ENCODE assay signal across 1 cellular context in genomic region chr17:47949197-47949759, GRCh38.
TF ChIP-seq lines count a peak whose summit lies in the region.

No MANE protein-coding gene starts in this region.

TF ChIP-seq in HepG2, 621 proteins besides CTCF, POLR2A, EP300 and RAD21 (continued from another document and continues in another):
- TF ChIP-seq TBL1XR1 (IDR thresholded peaks at IDR 0.05; ENCODE audit: borderline replicate concordance, low read length, partially characterized antibody): peak; percentile 49
- no peak; the same call in 1 of the 2 replicates for TF ChIP-seq HNF4G (IDR thresholded peaks at IDR 0.05; ENCODE audit: borderline replicate concordance, low read depth, low read length)
- TF ChIP-seq HNF4G (CRISPR knock-in tag; IDR thresholded peaks at IDR 0.05; ENCODE audit: borderline replicate concordance, low read depth): no peak; the same call in 1 of the 2 replicates
- TF ChIP-seq SKIL (CRISPR knock-in tag; IDR thresholded peaks at IDR 0.05; ENCODE audit: borderline replicate concordance): no peak
- TF ChIP-seq ZNF83 (CRISPR knock-in tag; IDR thresholded peaks at IDR 0.05; ENCODE audit: borderline replicate concordance): no peak
- TF ChIP-seq ZNF678 (CRISPR knock-in tag; IDR thresholded peaks at IDR 0.05): no peak
- no peak for TF ChIP-seq ZNF12 (CRISPR knock-in tag; IDR thresholded peaks at IDR 0.05)
- no peak for TF ChIP-seq GABPA (IDR thresholded peaks at IDR 0.05; ENCODE audit: low read depth, low read length)
- no peak; the same call in 1 of the 2 replicates for TF ChIP-seq GABPA (CRISPR knock-in tag; IDR thresholded peaks at IDR 0.05; ENCODE audit: low read depth)
- TF ChIP-seq CENPT (CRISPR knock-in tag; IDR thresholded peaks at IDR 0.05; ENCODE audit: low read depth): no peak
- TF ChIP-seq HNRNPLL (IDR thresholded peaks at IDR 0.05; ENCODE audit: low read depth, low read length, poor library complexity, severe bottlenecking): peak; percentile 59
- TF ChIP-seq SIN3B (IDR thresholded peaks at IDR 0.05; ENCODE audit: low read length): no peak
- no peak for TF ChIP-seq SOX5 (CRISPR knock-in tag; IDR thresholded peaks at IDR 0.05; ENCODE audit: borderline replicate concordance)
- TF ChIP-seq ZC3H13 (CRISPR knock-in tag; IDR thresholded peaks at IDR 0.05): no peak
- peak; percentile 92; the same call in 1 of the 2 replicates for TF ChIP-seq SMAD1 (CRISPR knock-in tag; IDR thresholded peaks at IDR 0.05; ENCODE audit: borderline replicate concordance, low read depth)
- TF ChIP-seq NFE2 (CRISPR knock-in tag; IDR thresholded peaks at IDR 0.05): no peak
- TF ChIP-seq ZNF816 (CRISPR knock-in tag; IDR thresholded peaks at IDR 0.05; ENCODE audit: borderline replicate concordance): no peak
- TF ChIP-seq, protein P1, sequence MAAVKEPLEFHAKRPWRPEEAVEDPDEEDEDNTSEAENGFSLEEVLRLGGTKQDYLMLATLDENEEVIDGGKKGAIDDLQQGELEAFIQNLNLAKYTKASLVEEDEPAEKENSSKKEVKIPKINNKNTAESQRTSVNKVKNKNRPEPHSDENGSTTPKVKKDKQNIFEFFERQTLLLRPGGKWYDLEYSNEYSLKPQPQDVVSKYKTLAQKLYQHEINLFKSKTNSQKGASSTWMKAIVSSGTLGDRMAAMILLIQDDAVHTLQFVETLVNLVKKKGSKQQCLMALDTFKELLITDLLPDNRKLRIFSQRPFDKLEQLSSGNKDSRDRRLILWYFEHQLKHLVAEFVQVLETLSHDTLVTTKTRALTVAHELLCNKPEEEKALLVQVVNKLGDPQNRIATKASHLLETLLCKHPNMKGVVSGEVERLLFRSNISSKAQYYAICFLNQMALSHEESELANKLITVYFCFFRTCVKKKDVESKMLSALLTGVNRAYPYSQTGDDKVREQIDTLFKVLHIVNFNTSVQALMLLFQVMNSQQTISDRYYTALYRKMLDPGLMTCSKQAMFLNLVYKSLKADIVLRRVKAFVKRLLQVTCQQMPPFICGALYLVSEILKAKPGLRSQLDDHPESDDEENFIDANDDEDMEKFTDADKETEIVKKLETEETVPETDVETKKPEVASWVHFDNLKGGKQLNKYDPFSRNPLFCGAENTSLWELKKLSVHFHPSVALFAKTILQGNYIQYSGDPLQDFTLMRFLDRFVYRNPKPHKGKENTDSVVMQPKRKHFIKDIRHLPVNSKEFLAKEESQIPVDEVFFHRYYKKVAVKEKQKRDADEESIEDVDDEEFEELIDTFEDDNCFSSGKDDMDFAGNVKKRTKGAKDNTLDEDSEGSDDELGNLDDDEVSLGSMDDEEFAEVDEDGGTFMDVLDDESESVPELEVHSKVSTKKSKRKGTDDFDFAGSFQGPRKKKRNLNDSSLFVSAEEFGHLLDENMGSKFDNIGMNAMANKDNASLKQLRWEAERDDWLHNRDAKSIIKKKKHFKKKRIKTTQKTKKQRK (IDR thresholded peaks at IDR 0.05; ENCODE audit: low read length): no peak
- TF ChIP-seq ZNF235 (CRISPR knock-in tag; IDR thresholded peaks at IDR 0.05; ENCODE audit: borderline replicate concordance): no peak
- TF ChIP-seq ZNF225 (CRISPR knock-in tag; IDR thresholded peaks at IDR 0.05): no peak; the same call in 1 of the 2 replicates
- TF ChIP-seq, protein P2, sequence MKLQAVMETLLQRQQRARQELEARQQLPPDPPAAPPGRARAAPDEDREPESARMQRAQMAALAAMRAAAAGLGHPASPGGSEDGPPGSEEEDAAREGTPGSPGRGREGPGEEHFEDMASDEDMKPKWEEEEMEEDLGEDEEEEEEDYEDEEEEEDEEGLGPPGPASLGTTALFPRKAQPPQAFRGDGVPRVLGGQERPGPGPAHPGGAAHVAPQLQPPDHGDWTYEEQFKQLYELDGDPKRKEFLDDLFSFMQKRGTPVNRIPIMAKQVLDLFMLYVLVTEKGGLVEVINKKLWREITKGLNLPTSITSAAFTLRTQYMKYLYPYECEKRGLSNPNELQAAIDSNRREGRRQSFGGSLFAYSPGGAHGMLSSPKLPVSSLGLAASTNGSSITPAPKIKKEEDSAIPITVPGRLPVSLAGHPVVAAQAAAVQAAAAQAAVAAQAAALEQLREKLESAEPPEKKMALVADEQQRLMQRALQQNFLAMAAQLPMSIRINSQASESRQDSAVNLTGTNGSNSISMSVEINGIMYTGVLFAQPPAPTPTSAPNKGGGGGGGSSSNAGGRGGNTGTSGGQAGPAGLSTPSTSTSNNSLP (IDR thresholded peaks at IDR 0.05; ENCODE audit: low read depth, low read length): 0 out of 2 replicates have a peak, but pooled peaks have one; percentile 10
- no peak for TF ChIP-seq MTA1 (CRISPR knock-in tag; IDR thresholded peaks at IDR 0.05; ENCODE audit: borderline replicate concordance)
- no peak for TF ChIP-seq ZBTB21 (CRISPR knock-in tag; IDR thresholded peaks at IDR 0.05)
- TF ChIP-seq, protein P3, sequence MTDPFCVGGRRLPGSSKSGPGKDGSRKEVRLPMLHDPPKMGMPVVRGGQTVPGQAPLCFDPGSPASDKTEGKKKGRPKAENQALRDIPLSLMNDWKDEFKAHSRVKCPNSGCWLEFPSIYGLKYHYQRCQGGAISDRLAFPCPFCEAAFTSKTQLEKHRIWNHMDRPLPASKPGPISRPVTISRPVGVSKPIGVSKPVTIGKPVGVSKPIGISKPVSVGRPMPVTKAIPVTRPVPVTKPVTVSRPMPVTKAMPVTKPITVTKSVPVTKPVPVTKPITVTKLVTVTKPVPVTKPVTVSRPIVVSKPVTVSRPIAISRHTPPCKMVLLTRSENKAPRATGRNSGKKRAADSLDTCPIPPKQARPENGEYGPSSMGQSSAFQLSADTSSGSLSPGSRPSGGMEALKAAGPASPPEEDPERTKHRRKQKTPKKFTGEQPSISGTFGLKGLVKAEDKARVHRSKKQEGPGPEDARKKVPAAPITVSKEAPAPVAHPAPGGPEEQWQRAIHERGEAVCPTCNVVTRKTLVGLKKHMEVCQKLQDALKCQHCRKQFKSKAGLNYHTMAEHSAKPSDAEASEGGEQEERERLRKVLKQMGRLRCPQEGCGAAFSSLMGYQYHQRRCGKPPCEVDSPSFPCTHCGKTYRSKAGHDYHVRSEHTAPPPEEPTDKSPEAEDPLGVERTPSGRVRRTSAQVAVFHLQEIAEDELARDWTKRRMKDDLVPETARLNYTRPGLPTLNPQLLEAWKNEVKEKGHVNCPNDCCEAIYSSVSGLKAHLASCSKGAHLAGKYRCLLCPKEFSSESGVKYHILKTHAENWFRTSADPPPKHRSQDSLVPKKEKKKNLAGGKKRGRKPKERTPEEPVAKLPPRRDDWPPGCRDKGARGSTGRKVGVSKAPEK (CRISPR knock-in tag; IDR thresholded peaks at IDR 0.05; ENCODE audit: borderline replicate concordance): no peak
- 0 out of 2 replicates have a peak, but pooled peaks have one; percentile 41 for TF ChIP-seq ZXDC (CRISPR knock-in tag; IDR thresholded peaks at IDR 0.05)
- TF ChIP-seq, protein P4, sequence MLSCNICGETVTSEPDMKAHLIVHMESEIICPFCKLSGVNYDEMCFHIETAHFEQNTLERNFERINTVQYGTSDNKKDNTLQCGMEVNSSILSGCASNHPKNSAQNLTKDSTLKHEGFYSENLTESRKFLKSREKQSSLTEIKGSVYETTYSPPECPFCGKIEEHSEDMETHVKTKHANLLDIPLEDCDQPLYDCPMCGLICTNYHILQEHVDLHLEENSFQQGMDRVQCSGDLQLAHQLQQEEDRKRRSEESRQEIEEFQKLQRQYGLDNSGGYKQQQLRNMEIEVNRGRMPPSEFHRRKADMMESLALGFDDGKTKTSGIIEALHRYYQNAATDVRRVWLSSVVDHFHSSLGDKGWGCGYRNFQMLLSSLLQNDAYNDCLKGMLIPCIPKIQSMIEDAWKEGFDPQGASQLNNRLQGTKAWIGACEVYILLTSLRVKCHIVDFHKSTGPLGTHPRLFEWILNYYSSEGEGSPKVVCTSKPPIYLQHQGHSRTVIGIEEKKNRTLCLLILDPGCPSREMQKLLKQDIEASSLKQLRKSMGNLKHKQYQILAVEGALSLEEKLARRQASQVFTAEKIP (CRISPR knock-in tag; IDR thresholded peaks at IDR 0.05; ENCODE audit: borderline replicate concordance): no peak
- TF ChIP-seq ZBTB7A (CRISPR knock-in tag; IDR thresholded peaks at IDR 0.05): peak; percentile 68; the same call in 1 of the 2 replicates
- no peak for TF ChIP-seq ZNF275 (CRISPR knock-in tag; IDR thresholded peaks at IDR 0.05; ENCODE audit: borderline replicate concordance)
- TF ChIP-seq ZNF569 (CRISPR knock-in tag; IDR thresholded peaks at IDR 0.05; ENCODE audit: borderline replicate concordance): no peak
- TF ChIP-seq IKZF1 (IDR thresholded peaks at IDR 0.05): no peak
- TF ChIP-seq ZNF720 (CRISPR knock-in tag; IDR thresholded peaks at IDR 0.05): no peak
- no peak for TF ChIP-seq GTF3A (CRISPR knock-in tag; conservative IDR thresholded peaks at IDR 0.05)
- no peak for TF ChIP-seq ZNF282 (IDR thresholded peaks at IDR 0.05; ENCODE audit: partially characterized antibody)
- TF ChIP-seq MEIS1 (CRISPR knock-in tag; IDR thresholded peaks at IDR 0.05; ENCODE audit: borderline replicate concordance): no peak
- no peak for TF ChIP-seq KAT2B (IDR thresholded peaks at IDR 0.05; ENCODE audit: borderline replicate concordance, low read depth, low read length)
- TF ChIP-seq, protein P5, sequence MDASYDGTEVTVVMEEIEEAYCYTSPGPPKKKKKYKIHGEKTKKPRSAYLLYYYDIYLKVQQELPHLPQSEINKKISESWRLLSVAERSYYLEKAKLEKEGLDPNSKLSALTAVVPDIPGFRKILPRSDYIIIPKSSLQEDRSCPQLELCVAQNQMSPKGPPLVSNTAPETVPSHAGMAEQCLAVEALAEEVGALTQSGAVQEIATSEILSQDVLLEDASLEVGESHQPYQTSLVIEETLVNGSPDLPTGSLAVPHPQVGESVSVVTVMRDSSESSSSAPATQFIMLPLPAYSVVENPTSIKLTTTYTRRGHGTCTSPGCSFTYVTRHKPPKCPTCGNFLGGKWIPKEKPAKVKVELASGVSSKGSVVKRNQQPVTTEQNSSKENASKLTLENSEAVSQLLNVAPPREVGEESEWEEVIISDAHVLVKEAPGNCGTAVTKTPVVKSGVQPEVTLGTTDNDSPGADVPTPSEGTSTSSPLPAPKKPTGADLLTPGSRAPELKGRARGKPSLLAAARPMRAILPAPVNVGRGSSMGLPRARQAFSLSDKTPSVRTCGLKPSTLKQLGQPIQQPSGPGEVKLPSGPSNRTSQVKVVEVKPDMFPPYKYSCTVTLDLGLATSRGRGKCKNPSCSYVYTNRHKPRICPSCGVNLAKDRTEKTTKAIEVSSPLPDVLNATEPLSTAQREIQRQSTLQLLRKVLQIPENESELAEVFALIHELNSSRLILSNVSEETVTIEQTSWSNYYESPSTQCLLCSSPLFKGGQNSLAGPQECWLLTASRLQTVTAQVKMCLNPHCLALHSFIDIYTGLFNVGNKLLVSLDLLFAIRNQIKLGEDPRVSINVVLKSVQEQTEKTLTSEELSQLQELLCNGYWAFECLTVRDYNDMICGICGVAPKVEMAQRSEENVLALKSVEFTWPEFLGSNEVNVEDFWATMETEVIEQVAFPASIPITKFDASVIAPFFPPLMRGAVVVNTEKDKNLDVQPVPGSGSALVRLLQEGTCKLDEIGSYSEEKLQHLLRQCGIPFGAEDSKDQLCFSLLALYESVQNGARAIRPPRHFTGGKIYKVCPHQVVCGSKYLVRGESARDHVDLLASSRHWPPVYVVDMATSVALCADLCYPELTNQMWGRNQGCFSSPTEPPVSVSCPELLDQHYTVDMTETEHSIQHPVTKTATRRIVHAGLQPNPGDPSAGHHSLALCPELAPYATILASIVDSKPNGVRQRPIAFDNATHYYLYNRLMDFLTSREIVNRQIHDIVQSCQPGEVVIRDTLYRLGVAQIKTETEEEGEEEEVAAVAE (CRISPR knock-in tag; IDR thresholded peaks at IDR 0.05; ENCODE audit: borderline replicate concordance): no peak
- TF ChIP-seq TERF1 (CRISPR knock-in tag; IDR thresholded peaks at IDR 0.05): no peak
- TF ChIP-seq FOXJ3 (CRISPR knock-in tag; IDR thresholded peaks at IDR 0.05; ENCODE audit: borderline replicate concordance): no peak
